In genomic region chr16:19578378-19578851, GRCh38 we compare ENCODE assay signal across 23 cellular contexts. TPM values are rescaled to one million over a fixed set of nuclear protein-coding genes. Genes with fewer than 3 reads are reported as not detected.
DNase-seq lines count a peak whose midpoint lies in the region; ATAC-seq and TF ChIP-seq lines count a peak whose summit lies in the region.
"Had no signal": no experiment of that assay in that cellular context is flagged by ENCODE, and none has a peak within 500 bp of the region (broad histone marks: within the 10 kb centered on the region; RNA-seq: fewer than 3 reads in every experiment).

No MANE protein-coding gene starts in this region.

- H3K27me3 ChIP-seq in left ventricle myocardium inferior (ENCODE audit: low read depth) = no peaks in the 10 kb centered on the region
- H3K27me3 ChIP-seq in muscle layer of duodenum (ENCODE audit: low read depth, low read length) = no peaks in the 10 kb centered on the region
- no peaks in the 10 kb centered on the region for H3K27me3 ChIP-seq in tibial nerve
- H3K27me3 ChIP-seq: foreskin keratinocyte, uterus had no signal

- DNase-seq in left ventricle myocardium inferior (no peak), Right ventricle myocardium superior (no peak), fibroblast of mammary gland (ENCODE audit: low read depth) (peak; percentile 50), tibial nerve (ENCODE audit: low spot score in 2 of 2) (no peak), NCI-H2029 treated with DMSO at 0.1 percent for 48 hours (lab: John Stamatoyannopoulos, UW) (no peak)
- DNase-seq in activated T-cell treated with anti-CD3 and anti-CD28 coated beads, Interleukin-2, amount 50 U/mL, for 72 hours = no peak
- DNase-seq: activated CD4-positive, alpha-beta T cell treated with anti-CD3 and anti-CD28 coated beads for 36 hours; activated naive CD4-positive, alpha-beta T cell; CD4-positive, alpha-beta memory T cell; DMS79 treated with DMSO at 0.1 percent for 48 hours; effector CD8-positive, alpha-beta T cell; foreskin keratinocyte; IMR-90; mammary epithelial cell; MM.1S; NCI-H187 treated with DMSO at 0.1 percent for 48 hours; NCI-H526; PC-3; SK-N-SH; stimulated activated naive B cell treated with anti-CD40 and anti-IgM and Interleukin-4, amounts not matched to agents 10 μg/mL and 1 μg/mL and 100 μg/mL, for 72 hours; uterus had no signal

- peaks cover 83% of the 10 kb centered on the region for H3K36me3 ChIP-seq in left ventricle myocardium inferior
- peaks cover 61 to 73% of the 10 kb centered on the region in 2 donors for H3K36me3 ChIP-seq in muscle layer of duodenum (ENCODE audit: control insufficient read depth in 1 of 2, insufficient read depth in 2 of 2, low read length in 2 of 2)
- peaks cover 0 to 99% (median 13%) of the 10 kb centered on the region in 3 donors for H3K36me3 ChIP-seq in tibial nerve
- H3K36me3 ChIP-seq: uterus had no signal

- H3K27ac Mint-ChIP-seq in activated T-cell treated with anti-CD3 and anti-CD28 coated beads, Interleukin-2, amount 50 U/mL, for 72 hours = no peak overlapping the region
- H3K27ac Mint-ChIP-seq: activated CD4-positive, alpha-beta T cell treated with anti-CD3 and anti-CD28 coated beads for 36 hours; CD4-positive, alpha-beta memory T cell; stimulated activated naive B cell treated with anti-CD40 and anti-IgM and Interleukin-4, amounts not matched to agents 10 μg/mL and 1 μg/mL and 100 μg/mL, for 72 hours had no signal

- no peak for TF ChIP-seq EP300 in tibial nerve (IDR thresholded peaks at IDR 0.05)

- peaks cover 13 to 31% of the 10 kb centered on the region in 2 donors for H3K36me3 Mint-ChIP-seq in activated T-cell treated with anti-CD3 and anti-CD28 coated beads, Interleukin-2, amount 50 U/mL, for 72 hours (ENCODE audit: insufficient read depth in 2 of 2)

- H3K4me1 ChIP-seq in left ventricle myocardium inferior = peaks cover 15% of the 10 kb centered on the region
- H3K4me1 ChIP-seq in muscle layer of duodenum (ENCODE audit: control insufficient read depth in 1 of 2, insufficient read depth in 2 of 2, low read length in 2 of 2) = peaks cover 0 to 7% of the 10 kb centered on the region in 2 donors
- peaks cover 0 to 12% (median 2%) of the 10 kb centered on the region in 4 donors for H3K4me1 ChIP-seq in tibial nerve
- H3K4me1 ChIP-seq: foreskin keratinocyte, uterus had no signal

- H3K9me3 ChIP-seq in left ventricle myocardium inferior (replicated peaks) = peaks cover 6% of the 10 kb centered on the region
- peaks cover 0 to 4% of the 10 kb centered on the region in 2 donors for H3K9me3 ChIP-seq in muscle layer of duodenum (ENCODE audit: control insufficient read depth in 1 of 2, low read length in 2 of 2)
- H3K9me3 ChIP-seq in tibial nerve = no peaks in the 10 kb centered on the region
- H3K9me3 ChIP-seq: SK-N-SH had no signal

- ATAC-seq in Right ventricle myocardium superior (ENCODE audit: poor library complexity) = no peak
- no peak for ATAC-seq in GM19023 (IDR thresholded peaks at IDR 0.05; ENCODE audit: unreplicated experiment)
- ATAC-seq in activated T-cell treated with anti-CD3 and anti-CD28 coated beads, Interleukin-2, amount 50 U/mL, for 72 hours (replicated peaks in 1 of 2) = no peak
- ATAC-seq: activated CD4-positive, alpha-beta T cell treated with anti-CD3 and anti-CD28 coated beads for 36 hours; foreskin keratinocyte; PC-3; stimulated activated naive B cell treated with anti-CD40 and anti-IgM and Interleukin-4, amounts not matched to agents 10 μg/mL and 1 μg/mL and 100 μg/mL, for 72 hours had no signal

- H3K4me3 Mint-ChIP-seq in activated T-cell treated with anti-CD3 and anti-CD28 coated beads, Interleukin-2, amount 50 U/mL, for 72 hours = no peak overlapping the region
- H3K4me3 Mint-ChIP-seq: activated CD4-positive, alpha-beta T cell treated with anti-CD3 and anti-CD28 coated beads for 36 hours; CD4-positive, alpha-beta memory T cell; stimulated activated naive B cell treated with anti-CD40 and anti-IgM and Interleukin-4, amounts not matched to agents 10 μg/mL and 1 μg/mL and 100 μg/mL, for 72 hours had no signal

- H3K4me1 Mint-ChIP-seq in activated T-cell treated with anti-CD3 and anti-CD28 coated beads, Interleukin-2, amount 50 U/mL, for 72 hours (ENCODE audit: low read depth) = no peaks in the 10 kb centered on the region
- H3K4me1 Mint-ChIP-seq: activated CD4-positive, alpha-beta T cell treated with anti-CD3 and anti-CD28 coated beads for 36 hours had no signal

- H3K27ac ChIP-seq in left ventricle myocardium inferior (replicated peaks) = peak overlapping the region; percentile 50
- peak overlapping the region; percentile 25 for H3K27ac ChIP-seq in muscle layer of duodenum (ENCODE audit: low read length)
- H3K27ac ChIP-seq in tibial nerve = peak overlapping the region; percentile 44 to 84 (median 68)
- H3K27ac ChIP-seq: foreskin keratinocyte, uterus had no signal

- H3K27me3 Mint-ChIP-seq in activated T-cell treated with anti-CD3 and anti-CD28 coated beads, Interleukin-2, amount 50 U/mL, for 72 hours (ENCODE audit: low read depth) = no peaks in the 10 kb centered on the region
- H3K27me3 Mint-ChIP-seq: activated CD4-positive, alpha-beta T cell treated with anti-CD3 and anti-CD28 coated beads for 36 hours; CD4-positive, alpha-beta memory T cell; stimulated activated naive B cell treated with anti-CD40 and anti-IgM and Interleukin-4, amounts not matched to agents 10 μg/mL and 1 μg/mL and 100 μg/mL, for 72 hours had no signal

- no peak overlapping the region for H3K4me3 ChIP-seq in left ventricle myocardium inferior
- H3K4me3 ChIP-seq in fibroblast of mammary gland (ENCODE audit: control insufficient read depth, low read depth, low read length) = no peak overlapping the region
- H3K4me3 ChIP-seq in muscle layer of duodenum (ENCODE audit: low read depth in 1 of 2, low read length in 2 of 2) = no peak overlapping the region
- H3K4me3 ChIP-seq in tibial nerve = no peak overlapping the region
- H3K4me3 ChIP-seq: uterus had no signal

- no peaks in the 10 kb centered on the region for H3K9me3 Mint-ChIP-seq in activated T-cell treated with anti-CD3 and anti-CD28 coated beads, Interleukin-2, amount 50 U/mL, for 72 hours

- intact Hi-C loops in left ventricle myocardium inferior (cut with micrococcal nuclease) = no loop called here
- intact Hi-C loops in Right ventricle myocardium superior (cut with DNase I) = no loop called here

- TF ChIP-seq CTCF in left ventricle myocardium inferior (IDR thresholded peaks at IDR 0.05; ENCODE audit: borderline replicate concordance) (no peak), fibroblast of mammary gland (conservative IDR thresholded peaks at IDR 0.05; ENCODE audit: control insufficient read depth, insufficient read depth, low read depth, low read length) (no peak), tibial nerve (IDR thresholded peaks at IDR 0.05) (peak in 2 of 5 experiments; percentile 21 to 23)

- whole genome bisulfite sequencing in tibial nerve, 2 donors = 40 to 53% methylated on average over 8 of the region's 8 CpGs

- TF ChIP-seq POLR2A in tibial nerve (IDR thresholded peaks at IDR 0.05) = no peak

RNA-seq across cellular contexts. Expression of gene VPS35L, which starts 22.9 kb away (rescaled TPM):
- total RNA-seq in left ventricle myocardium inferior = 23.8 TPM
- 19.4 TPM for total RNA-seq in Right ventricle myocardium superior
- 10 to 100 TPM; 41.4 to 68.1 (median 61.1) TPM for total RNA-seq in tibial nerve
- 10 to 100 TPM; 46.5 to 57.8 TPM for total RNA-seq in activated T-cell treated with anti-CD3 and anti-CD28 coated beads, Interleukin-2, amount 50 U/mL, for 72 hours

RNA-seq across cellular contexts. Expression of gene CCP110, which starts 54.7 kb away (rescaled TPM):
- 8.4 TPM for total RNA-seq in left ventricle myocardium inferior
- total RNA-seq in Right ventricle myocardium superior = 6.1 TPM
- total RNA-seq in tibial nerve = 10 to 100 TPM; 24.9 to 33.9 (median 27.2) TPM
- total RNA-seq in activated T-cell treated with anti-CD3 and anti-CD28 coated beads, Interleukin-2, amount 50 U/mL, for 72 hours = 10 to 100 TPM; 22.9 to 30.2 TPM

RNA-seq across cellular contexts. Expression of gene GDE1, which starts 56.5 kb away (rescaled TPM):
- 126 TPM for total RNA-seq in left ventricle myocardium inferior
- total RNA-seq in Right ventricle myocardium superior = 116 TPM
- total RNA-seq in tibial nerve = 10 to 100 TPM; 40.6 to 58.1 (median 45.0) TPM
- total RNA-seq in activated T-cell treated with anti-CD3 and anti-CD28 coated beads, Interleukin-2, amount 50 U/mL, for 72 hours = 10 to 100 TPM; 26.3 TPM
